In genomic region chr1:58720680-58721079, GRCh38 we compare ENCODE assay signal across 11 cellular contexts.
"Had no signal": no experiment of that assay in that cellular context is flagged by ENCODE, and none has a peak within 500 bp of the region (broad histone marks: within the 10 kb centered on the region; RNA-seq: fewer than 3 reads in every experiment).

No MANE protein-coding gene starts in this region.

- H3K4me2 ChIP-seq: smooth muscle cell had no signal

- H3K4me3 ChIP-seq: coronary artery, smooth muscle cell, tibial artery, uterus had no signal

- H3K36me3 ChIP-seq: tibial artery, uterus had no signal

- DNase-seq: activated CD4-positive, alpha-beta T cell treated with anti-CD3 and anti-CD28 coated beads for 48 hours; activated CD8-positive, alpha-beta memory T cell treated with anti-CD3 and anti-CD28 coated beads for 24 hours; activated naive CD4-positive, alpha-beta T cell treated with anti-CD3 and anti-CD28 coated beads, Interleukin-2, amount 10 ng/mL, durations not matched to agents 7 days and 5 days; effector CD8-positive, alpha-beta T cell; tibial artery; uterus had no signal

- H3K27me3 ChIP-seq: neutrophil, tibial artery, uterus had no signal

- ATAC-seq: stimulated activated effector memory CD8-positive, alpha-beta T cell treated with anti-CD3 and anti-CD28 coated beads, Interleukin-12 subunit alpha, Interleukin-12 subunit beta, amount 100 ng/mL, for 72 hours; WTC11 had no signal

- H3K9me3 ChIP-seq: neutrophil, tibial artery, uterus had no signal

- H3K4me1 ChIP-seq: uterus had no signal

- H3K27ac ChIP-seq: coronary artery, neutrophil, tibial artery, uterus had no signal
